Comparison of ENCODE assay signal across 13 cellular contexts in the genomic region with DNA sequence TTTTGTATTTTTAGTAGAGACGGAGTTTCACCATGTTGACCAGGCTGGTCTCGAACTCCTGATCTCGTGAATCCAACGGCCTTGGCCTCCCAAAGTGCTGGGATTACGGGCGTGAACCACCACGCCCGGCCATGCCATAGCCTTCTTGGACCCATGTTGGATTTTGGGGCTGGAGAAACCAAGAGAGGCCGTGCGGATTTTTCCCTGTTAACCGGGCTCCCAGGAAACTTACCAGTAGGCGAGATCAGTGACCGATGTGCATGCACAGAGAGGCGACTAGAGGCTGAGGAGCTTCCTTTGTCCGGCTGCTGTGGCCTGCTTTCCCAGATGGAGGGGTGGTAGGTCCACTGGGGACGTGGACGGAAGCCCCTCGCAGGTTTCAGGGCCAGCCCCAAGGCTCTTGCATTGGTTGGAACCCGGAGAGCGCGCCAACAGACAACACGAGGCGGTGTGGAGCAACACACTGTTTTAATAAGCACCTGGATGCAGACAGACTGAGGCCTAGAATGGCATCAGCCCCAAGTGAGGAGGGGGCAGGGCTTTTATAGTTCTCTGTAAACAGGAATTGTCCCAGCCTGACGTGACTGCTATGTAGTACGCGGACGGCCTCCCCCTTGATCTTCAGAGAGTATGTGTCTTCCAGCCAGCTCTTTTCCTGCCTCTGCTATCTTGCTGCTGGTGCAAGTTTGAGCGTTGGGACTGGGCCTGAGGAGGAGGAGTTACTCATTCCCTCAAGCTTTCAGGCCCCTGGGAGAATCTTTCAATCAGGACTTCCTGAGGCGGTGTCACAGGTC. TPM values are rescaled to one million over a fixed set of nuclear protein-coding genes. Genes with fewer than 3 reads are reported as not detected.
DNase-seq lines count a peak whose midpoint lies in the region; ATAC-seq and TF ChIP-seq lines count a peak whose summit lies in the region.
"Had no signal": no experiment of that assay in that cellular context is flagged by ENCODE, and none has a peak within 500 bp of the region (broad histone marks: within the 10 kb centered on the region; RNA-seq: fewer than 3 reads in every experiment).

A gene (minus strand): TSS at position 517 of the 794 bp plus-strand sequence. CDS start 6,624 bp downstream, outside the sequence.

- H3K9ac ChIP-seq in HUES6 (ENCODE audit: low read length): peak within 1 kb of the TSS; percentile 86
- H3K9ac ChIP-seq in mesendoderm (ENCODE audit: low read length): peak within 1 kb of the TSS; percentile 62

- H4K5ac ChIP-seq in mesendoderm (ENCODE audit: low read length): peak within 1 kb of the TSS; percentile 93

- H3K27me3 Mint-ChIP-seq in Caco-2 (ENCODE audit: insufficient read depth, unreplicated experiment): no peaks in the 10 kb centered on the region
- H3K27me3 Mint-ChIP-seq in activated naive CD4-positive, alpha-beta T cell treated with anti-CD3 and anti-CD28 coated beads, Interleukin-2, amount 50 U/mL, for 24 hours: no peaks in the 10 kb centered on the region

- H2BK15ac ChIP-seq in mesendoderm (replicated peaks; ENCODE audit: low read depth): peak within 1 kb of the TSS; percentile 86

- H3K4me3 Mint-ChIP-seq in Caco-2 (ENCODE audit: unreplicated experiment): peak within 1 kb of the TSS; percentile 83
- H3K4me3 Mint-ChIP-seq in activated naive CD4-positive, alpha-beta T cell treated with anti-CD3 and anti-CD28 coated beads, Interleukin-2, amount 50 U/mL, for 24 hours: no peak within 1 kb of the TSS

- peak within 1 kb of the TSS; percentile 90 for H3K23ac ChIP-seq in mesendoderm (ENCODE audit: low read length)

- H3K79me1 ChIP-seq in mesendoderm (ENCODE audit: low read length): no peaks in the 10 kb centered on the region

- peaks cover 20% of the 10 kb centered on the region for H3K36me3 Mint-ChIP-seq in Caco-2 (ENCODE audit: insufficient read depth, unreplicated experiment)
- H3K36me3 Mint-ChIP-seq in activated naive CD4-positive, alpha-beta T cell treated with anti-CD3 and anti-CD28 coated beads, Interleukin-2, amount 50 U/mL, for 24 hours: no peaks in the 10 kb centered on the region

- peak within 1 kb of the TSS; percentile 73; the same call in 1 of the 2 replicates for H3K27ac ChIP-seq in HUES6 (ENCODE audit: low read depth, low read length)
- peak within 1 kb of the TSS; percentile 82 for H3K27ac ChIP-seq in mesendoderm (ENCODE audit: low read depth, low read length)
- H3K27ac ChIP-seq: adrenal gland, pancreas, upper lobe of right lung had no signal

- no peak within 1 kb of the TSS for H3K4me2 ChIP-seq in mesendoderm (ENCODE audit: low read length)

- H3K4me3 ChIP-seq in Caco-2 (ENCODE audit: low read depth, low read length): peak within 1 kb of the TSS; percentile 28
- peak within 1 kb of the TSS; percentile 37; the same call in 1 of the 2 replicates for H3K4me3 ChIP-seq in HUES6 (ENCODE audit: low read depth, low read length)
- no peak within 1 kb of the TSS for H3K4me3 ChIP-seq in mesendoderm (ENCODE audit: low read length)
- H3K4me3 ChIP-seq: adrenal gland, pancreas, upper lobe of right lung had no signal

- H3K4me1 Mint-ChIP-seq in Caco-2 (ENCODE audit: low read depth, unreplicated experiment): peaks cover 17% of the 10 kb centered on the region
- peaks cover 25% of the 10 kb centered on the region for H3K4me1 Mint-ChIP-seq in activated naive CD4-positive, alpha-beta T cell treated with anti-CD3 and anti-CD28 coated beads, Interleukin-2, amount 50 U/mL, for 24 hours

- WGBS in mesendoderm (ENCODE audit: extremely low coverage, insufficient coverage, low lambda C conversion rate): no CpG with 5 or more reads among the region's 29 CpGs

- no peaks in the 10 kb centered on the region for H3K36me3 ChIP-seq in Caco-2 (ENCODE audit: control insufficient read depth, insufficient read depth, low read length)
- peaks cover 10% of the 10 kb centered on the region; the same call in 1 of the 2 replicates for H3K36me3 ChIP-seq in HUES6 (ENCODE audit: control insufficient read depth, insufficient read depth, low read length)
- H3K36me3 ChIP-seq in mesendoderm (ENCODE audit: control insufficient read depth, insufficient read depth, low read length): no peaks in the 10 kb centered on the region
- H3K36me3 ChIP-seq: adrenal gland, pancreas, upper lobe of right lung had no signal

- H3K18ac ChIP-seq in mesendoderm (ENCODE audit: low read length): peak within 1 kb of the TSS; percentile 90

- peak within 1 kb of the TSS; percentile 82 for H2AK5ac ChIP-seq in mesendoderm (ENCODE audit: low read length)

- no peak for ATAC-seq in HG02588 (IDR thresholded peaks at IDR 0.05; ENCODE audit: unreplicated experiment)
- ATAC-seq: pancreas, upper lobe of right lung had no signal

- TF ChIP-seq CTCF in Caco-2 (IDR thresholded peaks at IDR 0.05; ENCODE audit: insufficient read depth in 1 of 2, low read depth in 1 of 2, low read length in 1 of 2, severe bottlenecking in 1 of 2, unreplicated experiment in 1 of 2): no peak

- H3K27me3 ChIP-seq in Caco-2 (replicated peaks; ENCODE audit: control insufficient read depth, insufficient read depth, low read length) (no peaks in the 10 kb centered on the region), HUES6 (ENCODE audit: control insufficient read depth, insufficient read depth, low read length) (no peaks in the 10 kb centered on the region), mesendoderm (ENCODE audit: insufficient read depth, low read length, poor library complexity) (no peaks in the 10 kb centered on the region)
- H3K27me3 ChIP-seq: adrenal gland, pancreas, upper lobe of right lung had no signal

- BruUV-seq in Caco-2 (replicated peaks; lab: Mats Ljungman, UMichigan): TSS peak; percentile 48

- no peaks in the 10 kb centered on the region for H3K9me3 Mint-ChIP-seq in Caco-2 (ENCODE audit: unreplicated experiment)
- H3K9me3 Mint-ChIP-seq in activated naive CD4-positive, alpha-beta T cell treated with anti-CD3 and anti-CD28 coated beads, Interleukin-2, amount 50 U/mL, for 24 hours: no peaks in the 10 kb centered on the region

- peak within 1 kb of the TSS; percentile 93 for H3K56ac ChIP-seq in mesendoderm (ENCODE audit: low read length)

- H3K27ac Mint-ChIP-seq in Caco-2 (ENCODE audit: unreplicated experiment): peak within 1 kb of the TSS; percentile 88
- H3K27ac Mint-ChIP-seq in activated naive CD4-positive, alpha-beta T cell treated with anti-CD3 and anti-CD28 coated beads, Interleukin-2, amount 50 U/mL, for 24 hours: peak within 1 kb of the TSS; percentile 35

- H3K79me2 ChIP-seq in mesendoderm (ENCODE audit: control insufficient read depth, insufficient read depth, low read length): no peaks in the 10 kb centered on the region

- peak; percentile 74 to 83 for DNase-seq in Caco-2
- peak; percentile 81 for DNase-seq in mesendoderm
- no peak for DNase-seq in anterior cingulate cortex (lab: John Stamatoyannopoulos, UW)
- DNase-seq in cerebellar nuclear complex (lab: John Stamatoyannopoulos, UW): no peak
- DNase-seq: adrenal gland, DMS53, NCI-H526 treated with DMSO at 0.1 percent for 48 hours, upper lobe of right lung had no signal

- CTCF ChIA-PET in Caco-2 (lab: Charles Lee): no interaction called here

- peak within 1 kb of the TSS; percentile 91 for H2BK120ac ChIP-seq in mesendoderm (ENCODE audit: low read depth, low read length)

- H2BK5ac ChIP-seq in mesendoderm (ENCODE audit: low read length): peak within 1 kb of the TSS; percentile 96

- peak within 1 kb of the TSS; percentile 98 for H3K4ac ChIP-seq in mesendoderm (ENCODE audit: low read depth, low read length)

- no peaks in the 10 kb centered on the region for H3K9me3 ChIP-seq in Caco-2
- no peaks in the 10 kb centered on the region for H3K9me3 ChIP-seq in HUES6 (ENCODE audit: control insufficient read depth, insufficient read depth, low read depth, low read length)
- H3K9me3 ChIP-seq: adrenal gland, pancreas, upper lobe of right lung had no signal

- intact Hi-C loops in Caco-2 (cut with micrococcal nuclease; ENCODE audit: unreplicated experiment): loop anchor here (2.0 kb wide), 1 partner anchor 49 kb away; a partner anchor contains a TSS

- H4K8ac ChIP-seq in mesendoderm (ENCODE audit: low read depth, low read length): peak within 1 kb of the TSS; percentile 29

- H3K4me1 ChIP-seq in Caco-2 (peaks cover 36% of the 10 kb centered on the region), HUES6 (ENCODE audit: control insufficient read depth, insufficient read depth, low read length) (peaks cover 27% of the 10 kb centered on the region), mesendoderm (ENCODE audit: control insufficient read depth, low read depth, low read length) (peaks cover 6% of the 10 kb centered on the region)
- H3K4me1 ChIP-seq: adrenal gland had no signal

- POLR2A ChIA-PET in Caco-2 (lab: Charles Lee): interaction anchor here (0.6 to 0.7 kb wide), 3 partner anchors 30 to 49 kb away, joined by 3 to 4 read pairs (median 3); a partner anchor contains a TSS

RNA-seq across cellular contexts. Expression of the gene that starts here (rescaled TPM):
- 37.9 and 47.7 TPM in 2 replicates for total RNA-seq in Caco-2 (2022)
- polyA plus RNA-seq in mesendoderm (2013, experiment 1 of 2): 14.7 TPM
- 14.6 TPM for polyA plus RNA-seq in mesendoderm (2013, experiment 2 of 2)
- total RNA-seq: adrenal gland, epithelial cell of proximal tubule, upper lobe of right lung had no signal
- polyA plus RNA-seq: adrenal gland had no signal

Comparison
In these comparisons a context has a peak if more than half of its experiments do, and no peak if none do; other contexts are left out.
1. DNase-seq: peak in Caco-2 (2 of 2) and mesendoderm (single experiment); none in anterior cingulate cortex (0 of 58) and cerebellar nuclear complex (0 of 2).